In the genomic region with DNA sequence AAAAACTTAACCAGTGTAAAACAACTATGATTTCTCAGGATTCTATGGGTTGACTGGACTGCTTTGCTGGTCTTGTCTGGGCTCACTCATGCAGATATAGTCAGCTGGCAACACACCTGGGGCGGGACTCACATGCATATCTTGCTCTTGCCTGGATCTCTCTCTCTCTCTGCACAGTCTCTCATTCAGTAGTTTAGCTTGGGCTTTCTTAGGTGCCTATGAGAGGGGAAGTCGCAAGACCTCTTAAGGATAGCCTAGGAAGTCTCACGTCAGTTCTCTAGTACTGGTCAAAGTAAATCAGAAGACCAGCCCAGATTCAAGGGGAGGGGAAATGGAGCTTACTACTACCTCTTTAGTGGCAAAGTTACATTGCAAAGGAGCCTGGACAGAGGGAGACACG, we compare ENCODE assay signal across 1 cellular context.
TF ChIP-seq lines count a peak whose summit lies in the region.

No MANE protein-coding gene starts in this region.

TF ChIP-seq in endothelial cell of umbilical vein, 7 proteins besides CTCF, POLR2A, EP300 and RAD21:
- no peak for TF ChIP-seq EZH2 (IDR thresholded peaks at IDR 0.05; ENCODE audit: borderline replicate concordance, low read depth, low read length, severe bottlenecking)
- no peak for TF ChIP-seq JUN (IDR thresholded peaks at IDR 0.05; ENCODE audit: borderline replicate concordance, insufficient read depth, insufficient read length, low read depth)
- TF ChIP-seq FOS (IDR thresholded peaks at IDR 0.05; ENCODE audit: borderline replicate concordance, insufficient read depth, low read length) = no peak
- TF ChIP-seq GATA2 (IDR thresholded peaks at IDR 0.05; ENCODE audit: insufficient read depth, insufficient read length, low read depth, low read length) = no peak
